In the genomic region with DNA sequence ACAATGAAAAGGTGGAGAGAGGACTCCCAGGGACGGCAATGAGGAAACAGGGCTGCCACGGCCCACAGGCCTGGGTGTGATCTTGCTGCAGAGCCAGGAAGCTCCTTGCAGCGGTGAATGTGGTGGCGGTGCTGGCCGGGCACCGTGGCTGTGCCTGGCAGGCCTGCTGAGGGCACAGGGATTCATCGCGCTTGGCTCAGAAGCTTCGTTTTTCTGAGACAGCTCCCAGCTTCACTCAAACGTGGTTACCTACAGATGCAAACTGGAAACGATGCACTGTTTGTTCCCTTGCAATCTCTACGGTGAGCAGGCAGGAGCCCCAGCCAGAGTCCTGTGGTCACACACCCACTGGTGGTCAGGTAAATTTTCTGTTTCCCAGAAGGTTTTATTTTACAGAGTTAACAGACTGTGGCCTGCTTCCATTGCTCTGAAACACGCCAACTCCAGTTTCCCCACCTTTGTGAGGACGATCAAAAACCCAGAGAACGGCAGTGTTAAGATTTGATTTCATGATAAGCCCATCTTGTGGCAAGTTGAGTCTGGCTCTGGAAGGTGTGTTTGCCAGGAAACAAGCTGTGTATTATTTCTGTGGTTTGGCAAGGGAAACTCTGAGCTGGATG, we compare ENCODE assay signal across 10 cellular contexts.
DNase-seq lines count a peak whose midpoint lies in the region; ATAC-seq and TF ChIP-seq lines count a peak whose summit lies in the region.
"Had no signal": no experiment of that assay in that cellular context is flagged by ENCODE, and none has a peak within 500 bp of the region (broad histone marks: within the 10 kb centered on the region; RNA-seq: fewer than 3 reads in every experiment).

No MANE protein-coding gene starts in this region.

- H2AK5ac ChIP-seq in IMR-90 (ENCODE audit: low read depth, low read length) (peak overlapping the region; percentile 99), mesenchymal stem cell (ENCODE audit: low read length, severe bottlenecking) (no peak overlapping the region)

- ATAC-seq in IMR-90 (ENCODE audit: low read depth) = no peak
- no peak for ATAC-seq in HG03565 (IDR thresholded peaks at IDR 0.05; ENCODE audit: unreplicated experiment)
- no peak for ATAC-seq in GM19035 (IDR thresholded peaks at IDR 0.05; ENCODE audit: unreplicated experiment)

- H2BK5ac ChIP-seq in IMR-90 (ENCODE audit: low read depth, low read length, poor library complexity, severe bottlenecking) (peak overlapping the region; percentile 43), mesenchymal stem cell (ENCODE audit: low read depth, low read length, poor library complexity, severe bottlenecking) (no peak overlapping the region)

- H3K4me1 ChIP-seq in IMR-90 (ENCODE audit: control insufficient read depth, insufficient read depth, low read length) (peaks cover 10% of the 10 kb centered on the region), mesenchymal stem cell (ENCODE audit: control insufficient read depth, insufficient read depth, low read depth, low read length) (peaks cover 2% of the 10 kb centered on the region)

- dilution Hi-C loops in IMR-90 (cut with HindIII; ENCODE audit: low sequenced_read_pairs, unreplicated experiment) = no loop called here

- POLR2A ChIA-PET in IMR-90 (lab: Charles Lee; ENCODE audit: unreplicated experiment) = no interaction called here

- H3K27ac ChIP-seq in IMR-90 (ENCODE audit: insufficient read depth, low read length) = no peak overlapping the region; the same call in 1 of the 2 replicates
- H3K27ac ChIP-seq in mesenchymal stem cell (ENCODE audit: low read length, poor library complexity, severe bottlenecking) = no peak overlapping the region

- 0 out of 2 replicates have a peak overlapping the region, but pooled peaks have one; percentile 72 for H3K23ac ChIP-seq in IMR-90 (ENCODE audit: low read depth, low read length)
- no peak overlapping the region for H3K23ac ChIP-seq in mesenchymal stem cell (ENCODE audit: low read length in 2 of 2)

- H3K9ac ChIP-seq in IMR-90 (ENCODE audit: low read depth, low read length) (no peak overlapping the region), mesenchymal stem cell (ENCODE audit: low read length) (peak overlapping the region; percentile 24)

- H3K27me3 ChIP-seq in IMR-90 (ENCODE audit: control insufficient read depth, insufficient read depth, low read length) (no peaks in the 10 kb centered on the region), mesenchymal stem cell (ENCODE audit: control insufficient read depth in 1 of 2, insufficient read depth in 1 of 2, low read length in 2 of 2) (no peaks in the 10 kb centered on the region)

- peak overlapping the region in 1 of 2 experiments; percentile 11 for H2BK12ac ChIP-seq in mesenchymal stem cell (ENCODE audit: low read length in 2 of 2)

- H3K4ac ChIP-seq in IMR-90 (ENCODE audit: low read depth, low read length) (peak overlapping the region; percentile 98), mesenchymal stem cell (ENCODE audit: low read depth in 1 of 2, low read length in 2 of 2) (no peak overlapping the region)

- H3K27ac Mint-ChIP-seq in activated T-helper 2 cell treated with anti-CD3 and anti-CD28 coated beads, Interferon-gamma antibody, Interleukin-2, Interleukin-4, amounts not matched to agents 10 μg/mL and 5 μg/mL and 100 μg/mL, durations not matched to agents 14 hours and 24 hours and 36 hours = peak overlapping the region; percentile 99

- TF ChIP-seq RAD21 in IMR-90 (IDR thresholded peaks at IDR 0.05; ENCODE audit: low read length) = no peak

- H2BK120ac ChIP-seq in IMR-90 (ENCODE audit: low read depth, low read length) (peak overlapping the region; percentile 98), mesenchymal stem cell (ENCODE audit: low read depth, low read length) (no peak overlapping the region)

- peaks cover 3 to 8% of the 10 kb centered on the region in 2 experiments; a peak in 2 of 4 replicates for H3K79me1 ChIP-seq in IMR-90 (ENCODE audit: low read depth in 1 of 2, low read length in 2 of 2)
- H3K79me1 ChIP-seq in mesenchymal stem cell (replicated peaks; ENCODE audit: low read length, poor library complexity, severe bottlenecking) = no peaks in the 10 kb centered on the region

- TF ChIP-seq POLR2A in IMR-90 (IDR thresholded peaks at IDR 0.05; ENCODE audit: low read depth, low read length) = no peak

- peak overlapping the region; percentile 50 for H2AFZ ChIP-seq in IMR-90 (replicated peaks; ENCODE audit: low read length, poor library complexity)
- H2AFZ ChIP-seq in mesenchymal stem cell (ENCODE audit: low read depth, low read length) = no peak overlapping the region

- H3K4me3 ChIP-seq in AG10803 (ENCODE audit: low read length) (no peak overlapping the region), IMR-90 (ENCODE audit: insufficient read depth, low read depth, low read length) (no peak overlapping the region), mesenchymal stem cell (ENCODE audit: insufficient read depth in 1 of 2, low read depth in 1 of 2, low read length in 2 of 2) (no peak overlapping the region)

- H2BK20ac ChIP-seq in IMR-90 (ENCODE audit: low read depth, low read length) = peak overlapping the region; percentile 98

- H3K9me3 ChIP-seq in IMR-90 (ENCODE audit: control insufficient read depth, insufficient read depth, low read length) (no peaks in the 10 kb centered on the region), mesenchymal stem cell (ENCODE audit: control insufficient read depth, low read length) (peaks cover 7% of the 10 kb centered on the region)

- H3K18ac ChIP-seq in IMR-90 (ENCODE audit: low read depth, low read length) (peak overlapping the region; percentile 34), mesenchymal stem cell (ENCODE audit: low read depth in 1 of 2, low read length in 2 of 2) (peak overlapping the region in 1 of 2 experiments; percentile 28)

- peaks cover 21% of the 10 kb centered on the region for H3K36me3 Mint-ChIP-seq in activated T-helper 2 cell treated with anti-CD3 and anti-CD28 coated beads, Interferon-gamma antibody, Interleukin-2, Interleukin-4, amounts not matched to agents 10 μg/mL and 5 μg/mL and 100 μg/mL, durations not matched to agents 14 hours and 24 hours and 36 hours (ENCODE audit: low read depth)

- H2AK9ac ChIP-seq in IMR-90 (replicated peaks; ENCODE audit: low read depth, low read length, poor library complexity) = peak overlapping the region; percentile 94

- no peaks in the 10 kb centered on the region for H3K27me3 Mint-ChIP-seq in activated T-helper 2 cell treated with anti-CD3 and anti-CD28 coated beads, Interferon-gamma antibody, Interleukin-2, Interleukin-4, amounts not matched to agents 10 μg/mL and 5 μg/mL and 100 μg/mL, durations not matched to agents 14 hours and 24 hours and 36 hours (ENCODE audit: low read depth)

- H4K5ac ChIP-seq in IMR-90 (ENCODE audit: low read depth, low read length) = peak overlapping the region; percentile 40; the same call in 1 of the 2 replicates

- DNase-seq in AG10803 (ENCODE audit: low read depth) (peak; percentile 43), IMR-90 (peak; percentile 65), mesenchymal stem cell (no peak), hepatic stellate cell (ENCODE audit: low spot score) (no peak), NCI-H510A (lab: John Stamatoyannopoulos, UW) (no peak)
- DNase-seq in activated T-helper 2 cell treated with anti-CD3 and anti-CD28 coated beads, Interferon-gamma antibody, Interleukin-2, Interleukin-4, amounts not matched to agents 10 μg/mL and 5 μg/mL and 100 μg/mL, durations not matched to agents 14 hours and 24 hours and 36 hours (ENCODE audit: low spot score) = peak; percentile 30
- DNase-seq: Calu3, NCI-H2227 treated with DMSO at 0.1 percent for 48 hours had no signal

- H3K56ac ChIP-seq in IMR-90 (ENCODE audit: extremely low read depth, insufficient read depth, low read length) = no peak overlapping the region

- peaks cover 55% of the 10 kb centered on the region for H3K4me1 Mint-ChIP-seq in activated T-helper 2 cell treated with anti-CD3 and anti-CD28 coated beads, Interferon-gamma antibody, Interleukin-2, Interleukin-4, amounts not matched to agents 10 μg/mL and 5 μg/mL and 100 μg/mL, durations not matched to agents 14 hours and 24 hours and 36 hours (ENCODE audit: low read depth)

- peaks cover 14% of the 10 kb centered on the region for H3K9me1 ChIP-seq in IMR-90 (ENCODE audit: insufficient read depth, low read length)

- BruUV-seq in IMR-90 (replicated peaks; lab: Mats Ljungman, UMichigan) = no TSS peak

- peaks cover 6% of the 10 kb centered on the region for H3K9me3 Mint-ChIP-seq in activated T-helper 2 cell treated with anti-CD3 and anti-CD28 coated beads, Interferon-gamma antibody, Interleukin-2, Interleukin-4, amounts not matched to agents 10 μg/mL and 5 μg/mL and 100 μg/mL, durations not matched to agents 14 hours and 24 hours and 36 hours

- CTCF ChIA-PET in IMR-90 (lab: Yijun Ruan, JAX) = interaction anchor here (0.5 kb wide), 1 partner anchor 78 kb away, joined by 3 read pairs; no protein-coding TSS in a partner anchor

- 95% methylated on average over 11 of the region's 15 CpGs; no CpG with 5 or more reads in 1 of the 2 experiments for whole genome bisulfite sequencing in IMR-90 (ENCODE audit: extremely low coverage in 2 of 2, insufficient read length in 1 of 2), 2 experiments
- 94% methylated on average over 15 of the region's 15 CpGs for WGBS in mesenchymal stem cell

- in situ Hi-C loops in IMR-90 (cut with MboI; ENCODE audit: low sequenced_read_pairs) = no loop called here

- H3K4me3 Mint-ChIP-seq in activated T-helper 2 cell treated with anti-CD3 and anti-CD28 coated beads, Interferon-gamma antibody, Interleukin-2, Interleukin-4, amounts not matched to agents 10 μg/mL and 5 μg/mL and 100 μg/mL, durations not matched to agents 14 hours and 24 hours and 36 hours (ENCODE audit: low read depth) = peak overlapping the region; percentile 41

- H4K20me1 ChIP-seq in IMR-90 (ENCODE audit: insufficient read depth, low read length) = no peaks in the 10 kb centered on the region

- H4K8ac ChIP-seq in IMR-90 (ENCODE audit: low read depth in 2 of 2, low read length in 2 of 2) = peak overlapping the region; percentile 91 to 95; a peak in 3 of 4 replicates
- peak overlapping the region; percentile 80 for H4K8ac ChIP-seq in mesenchymal stem cell (ENCODE audit: low read length)

- H3K36me3 ChIP-seq in IMR-90 (ENCODE audit: control insufficient read depth, insufficient read depth, low read length) = no peaks in the 10 kb centered on the region
- H3K36me3 ChIP-seq in mesenchymal stem cell (ENCODE audit: control insufficient read depth in 1 of 2, insufficient read depth in 2 of 2, low read depth in 1 of 2, low read length in 2 of 2) = no peaks in the 10 kb centered on the region

- intact Hi-C loops in IMR-90 (cut with micrococcal nuclease) = no loop called here
- intact Hi-C loops in activated T-helper 2 cell treated with anti-CD3 and anti-CD28 coated beads, Interferon-gamma antibody, Interleukin-2, Interleukin-4, amounts not matched to agents 10 μg/mL and 5 μg/mL and 100 μg/mL, durations not matched to agents 14 hours and 24 hours and 36 hours (cut with micrococcal nuclease) = loop anchor here (1.0 kb wide), 3 partner anchors 13 to 26 kb away; no protein-coding TSS in a partner anchor

- TF ChIP-seq CTCF in AG10803 (conservative IDR thresholded peaks at IDR 0.05; ENCODE audit: low read length) (no peak), IMR-90 (conservative IDR thresholded peaks at IDR 0.05; ENCODE audit: low read depth, low read length) (no peak)

- peak overlapping the region; percentile 96; the same call in 2 of the 3 replicates for H2BK15ac ChIP-seq in IMR-90 (ENCODE audit: low read depth, low read length)
- H2BK15ac ChIP-seq in mesenchymal stem cell (ENCODE audit: low read depth, poor library complexity, severe bottlenecking) = no peak overlapping the region

- no peak overlapping the region for H3K4me2 ChIP-seq in IMR-90 (ENCODE audit: low read depth, low read length)
- no peak overlapping the region for H3K4me2 ChIP-seq in mesenchymal stem cell (ENCODE audit: low read length, poor library complexity, severe bottlenecking)

- peak overlapping the region; percentile 84 for H3K14ac ChIP-seq in IMR-90 (replicated peaks; ENCODE audit: low read depth, low read length)
- H3K14ac ChIP-seq in mesenchymal stem cell (ENCODE audit: low read length in 2 of 2) = no peak overlapping the region

- H4K91ac ChIP-seq in IMR-90 (ENCODE audit: insufficient read depth, low read depth, low read length) = peak overlapping the region; percentile 94
- H4K91ac ChIP-seq in mesenchymal stem cell (ENCODE audit: low read length) = no peak overlapping the region

Comparison
In these comparisons a context has a peak if more than half of its experiments do, and no peak if none do; other contexts are left out.
1. DNase-seq: peak in AG10803 (single experiment), IMR-90 (single experiment) and activated T-helper 2 cell treated with anti-CD3 and anti-CD28 coated beads, Interferon-gamma antibody, Interleukin-2, Interleukin-4, amounts not matched to agents 10 μg/mL and 5 μg/mL and 100 μg/mL, durations not matched to agents 14 hours and 24 hours and 36 hours (single experiment); none in mesenchymal stem cell (single experiment), hepatic stellate cell (single experiment) and NCI-H510A (single experiment).